16 cellular contexts compared by ENCODE assay signal in genomic region chr12:107468182-107468581, GRCh38.
DNase-seq lines count a peak whose midpoint lies in the region; ATAC-seq and TF ChIP-seq lines count a peak whose summit lies in the region.
"Had no signal": no experiment of that assay in that cellular context is flagged by ENCODE, and none has a peak within 500 bp of the region (broad histone marks: within the 10 kb centered on the region; RNA-seq: fewer than 3 reads in every experiment).

No MANE protein-coding gene starts in this region.

- DNase-seq in NCI-H2227 treated with DMSO at 0.1 percent for 48 hours (lab: John Stamatoyannopoulos, UW): peak; percentile 27
- no peak for DNase-seq in NCI-H2227 (lab: John Stamatoyannopoulos, UW; ENCODE audit: unreplicated experiment)
- DNase-seq in NCI-H510A treated with DMSO at 0.1 percent for 48 hours (lab: John Stamatoyannopoulos, UW): peak; percentile 41
- DNase-seq in brain pericyte (ENCODE audit: low read depth, low spot score): peak; percentile 21
- DNase-seq in testis: peak; percentile 68
- DNase-seq in activated CD4-positive, CD25-positive, alpha-beta regulatory T cell treated with anti-CD3 and anti-CD28 coated beads, Interleukin-2, amount 50 U/mL, for 72 hours: no peak
- no peak for DNase-seq in stimulated activated CD4-positive, alpha-beta T cell treated with anti-CD3 and anti-CD28 coated beads, Interleukin-2, amount 100 ng/mL, for 48 hours
- DNase-seq: activated CD8-positive, alpha-beta T cell treated with anti-CD3 and anti-CD28 coated beads, Interleukin-2, amount 10 ng/mL, durations not matched to agents 7 days and 5 days; esophagus squamous epithelium; MM.1S; NCI-H2171 treated with DMSO at 0.1 percent for 48 hours; stimulated activated CD4-positive, alpha-beta T cell treated with anti-CD3 and anti-CD28 coated beads, Interleukin-4, amount 100 ng/mL, for 24 hours; tibial artery had no signal

- H3K36me3 ChIP-seq in testis (ENCODE audit: low read depth, missing control alignments): no peaks in the 10 kb centered on the region
- H3K36me3 ChIP-seq: esophagus squamous epithelium, HAP-1, tibial artery had no signal

- 24 to 52% methylated on average over 3 to 4 of the region's 4 CpGs for WGBS in testis, 2 donors

- H3K4me1 ChIP-seq in testis: peaks cover 10% of the 10 kb centered on the region
- H3K4me1 ChIP-seq: esophagus squamous epithelium, HAP-1, tibial artery had no signal

- no peak for TF ChIP-seq POLR2A in testis (IDR thresholded peaks at IDR 0.05)

- intact Hi-C loops in testis (cut with DNase I; ENCODE audit: low total_unique reads): no loop called here

- no peak overlapping the region for H3K4me3 ChIP-seq in testis
- H3K4me3 ChIP-seq: esophagus squamous epithelium, HAP-1, SK-N-MC, tibial artery had no signal

- ATAC-seq in HG03280 (IDR thresholded peaks at IDR 0.05; ENCODE audit: unreplicated experiment): no peak
- ATAC-seq: activated CD8-positive, alpha-beta T cell treated with anti-CD3 and anti-CD28 coated beads, Interleukin-2, amount 10 ng/mL, durations not matched to agents 7 days and 5 days had no signal

- no peak for TF ChIP-seq CTCF in testis (IDR thresholded peaks at IDR 0.05)

- no peaks in the 10 kb centered on the region for H3K27me3 ChIP-seq in testis
- H3K27me3 ChIP-seq: esophagus squamous epithelium, tibial artery had no signal

- no peaks in the 10 kb centered on the region for H3K9me3 ChIP-seq in testis
- H3K9me3 ChIP-seq: esophagus squamous epithelium, HAP-1, tibial artery had no signal

- H3K27ac ChIP-seq in testis: no peak overlapping the region
- H3K27ac ChIP-seq: esophagus squamous epithelium, SK-N-MC, tibial artery had no signal

Comparison
In these comparisons a context has a peak if more than half of its experiments do, and no peak if none do; other contexts are left out.
1. DNase-seq: peak in NCI-H2227 treated with DMSO at 0.1 percent for 48 hours (single experiment), NCI-H510A treated with DMSO at 0.1 percent for 48 hours (single experiment), brain pericyte (single experiment) and testis (single experiment); none in NCI-H2227 (single experiment), activated CD4-positive, CD25-positive, alpha-beta regulatory T cell treated with anti-CD3 and anti-CD28 coated beads, Interleukin-2, amount 50 U/mL, for 72 hours (single experiment) and stimulated activated CD4-positive, alpha-beta T cell treated with anti-CD3 and anti-CD28 coated beads, Interleukin-2, amount 100 ng/mL, for 48 hours (0 of 2).